8 cellular contexts compared by ENCODE assay signal in the genomic region with DNA sequence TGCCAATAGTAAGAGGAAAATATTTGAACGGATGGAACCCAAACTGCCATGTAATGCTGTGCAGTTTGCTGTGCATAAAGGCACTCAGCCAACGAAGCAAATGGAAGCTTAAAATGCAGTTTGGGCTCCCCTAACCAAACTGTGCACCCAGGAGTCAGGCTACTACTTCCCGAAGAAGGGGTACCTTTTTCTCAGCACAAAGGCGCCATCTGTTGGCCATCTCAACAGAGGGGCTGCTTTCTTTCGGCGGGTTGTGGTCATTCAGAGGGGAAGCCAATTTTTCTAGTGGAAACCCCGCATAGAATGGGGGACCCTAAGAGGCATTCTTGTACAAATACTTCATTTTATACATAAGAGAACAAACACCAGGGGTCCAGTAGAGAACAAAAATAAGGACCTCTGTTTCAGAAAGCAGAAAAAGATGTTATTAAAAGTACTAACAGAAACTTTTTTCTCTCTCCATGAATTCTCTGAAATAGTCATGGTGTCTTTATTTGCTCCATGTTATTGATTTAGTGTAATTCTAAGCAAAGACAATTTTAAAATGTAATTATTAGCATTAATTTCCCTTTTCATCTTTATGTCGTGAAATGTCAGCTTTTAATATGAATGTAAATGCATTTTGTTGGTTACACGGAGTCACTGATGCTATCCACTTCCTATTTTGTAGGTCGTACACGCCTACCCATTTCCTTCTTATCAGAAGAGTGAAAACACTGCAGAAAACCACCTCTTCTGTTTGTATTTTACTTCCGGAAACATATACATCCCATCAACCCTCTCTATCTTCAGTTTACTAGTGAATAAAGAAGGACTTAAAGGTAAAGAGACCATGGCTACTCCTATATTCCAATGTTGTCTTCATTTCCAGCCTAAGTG.
DNase-seq lines count a peak whose midpoint lies in the region; ATAC-seq, FAIRE-seq and TF ChIP-seq lines count a peak whose summit lies in the region.

No MANE protein-coding gene starts in this region.

- H3K79me2 ChIP-seq in keratinocyte (ENCODE audit: control insufficient read depth, insufficient read depth, low read length), result no peaks in the 10 kb centered on the region

- WGBS in tibial nerve, 2 donors, result 46 to 48% methylated on average over 12 of the region's 12 CpGs
- WGBS in gastroesophageal sphincter (ENCODE audit: low coverage in 1 of 2), 2 donors, result 42 to 44% methylated on average over 6 to 12 of the region's 12 CpGs

- H3K4me1 ChIP-seq in keratinocyte (ENCODE audit: control insufficient read depth, extremely low read depth, insufficient read depth, low read length) (no peaks in the 10 kb centered on the region), tibial nerve (no peaks in the 10 kb centered on the region), gastroesophageal sphincter (no peaks in the 10 kb centered on the region)

- H3K27ac ChIP-seq in keratinocyte (ENCODE audit: control insufficient read depth, insufficient read depth, low read length) (no peak overlapping the region), tibial nerve (no peak overlapping the region), gastroesophageal sphincter (no peak overlapping the region)

- dilution Hi-C loops in keratinocyte (cut with MboI; ENCODE audit: extremely low pct_ligation_motif_present, low sequenced_read_pairs), result no loop called here

- H3K4me2 ChIP-seq in keratinocyte (ENCODE audit: control insufficient read depth, extremely low read depth, insufficient read depth, low read depth, low read length), result no peak overlapping the region

- no peaks in the 10 kb centered on the region for H3K9me1 ChIP-seq in keratinocyte (ENCODE audit: control insufficient read depth, extremely low read depth, insufficient read depth, low read length)

- H3K4me3 ChIP-seq in astrocyte of the spinal cord (ENCODE audit: low read depth, low read length) (no peak overlapping the region), keratinocyte (ENCODE audit: control insufficient read depth in 2 of 3, extremely low read depth in 1 of 3, insufficient read depth in 2 of 3, low read depth in 1 of 3, low read length in 3 of 3) (no peak overlapping the region), tibial nerve (no peak overlapping the region), gastroesophageal sphincter (no peak overlapping the region)

- ATAC-seq in gastroesophageal sphincter (no peak), GM21825 (IDR thresholded peaks at IDR 0.05; ENCODE audit: unreplicated experiment) (no peak)

- no peak for TF ChIP-seq POLR2A in tibial nerve (IDR thresholded peaks at IDR 0.05)
- TF ChIP-seq POLR2A in gastroesophageal sphincter (IDR thresholded peaks at IDR 0.05), result no peak

- TF ChIP-seq EP300 in tibial nerve (IDR thresholded peaks at IDR 0.05), result no peak
- TF ChIP-seq EP300 in gastroesophageal sphincter (IDR thresholded peaks at IDR 0.05), result no peak

- no peaks in the 10 kb centered on the region for H3K36me3 ChIP-seq in keratinocyte (ENCODE audit: control insufficient read depth in 2 of 2, extremely low read depth in 1 of 2, insufficient read depth in 2 of 2, low read length in 2 of 2)
- no peaks in the 10 kb centered on the region for H3K36me3 ChIP-seq in tibial nerve
- no peaks in the 10 kb centered on the region for H3K36me3 ChIP-seq in gastroesophageal sphincter

- no peak overlapping the region for H3K9ac ChIP-seq in keratinocyte (ENCODE audit: control insufficient read depth, extremely low read depth, insufficient read depth, low read length)

- no peaks in the 10 kb centered on the region for H3K27me3 ChIP-seq in keratinocyte (ENCODE audit: control insufficient read depth, extremely low read depth, insufficient read depth, low read length)
- H3K27me3 ChIP-seq in tibial nerve, result no peaks in the 10 kb centered on the region
- H3K27me3 ChIP-seq in gastroesophageal sphincter, result no peaks in the 10 kb centered on the region

- in situ Hi-C loops in ACHN (cut with HindIII; ENCODE audit: low pct_ligation_motif_present, low pct_unique_long_range_greater_than_20kb, low sequenced_read_pairs) (no loop called here), astrocyte of the spinal cord (cut with HindIII; ENCODE audit: low sequenced_read_pairs) (no loop called here)

- no peak overlapping the region for H2AFZ ChIP-seq in keratinocyte (ENCODE audit: control insufficient read depth, low read length)

- FAIRE-seq in keratinocyte (lab: Jason Lieb, UNC), result peak; percentile 64

- TF ChIP-seq CTCF in GM12873 (IDR thresholded peaks at IDR 0.05; ENCODE audit: insufficient read depth, low read depth, low read length, missing control alignments), result peak; percentile 39
- peak; percentile 82 for TF ChIP-seq CTCF in astrocyte of the spinal cord (IDR thresholded peaks at IDR 0.05; ENCODE audit: low read depth, low read length)
- TF ChIP-seq CTCF in keratinocyte (optimal IDR thresholded peaks at IDR 0.05 in 1 of 3, IDR thresholded peaks at IDR 0.05 in 1 of 3, conservative IDR thresholded peaks at IDR 0.05 in 1 of 3; ENCODE audit: extremely low read depth in 1 of 3, insufficient read depth in 2 of 3, low read length in 3 of 3), result peak; percentile 77 to 84 (median 80)
- TF ChIP-seq CTCF in tibial nerve (IDR thresholded peaks at IDR 0.05), result peak in 4 of 5 experiments; percentile 17 to 36 (median 24)
- peak in 1 of 4 experiments; percentile 33 for TF ChIP-seq CTCF in gastroesophageal sphincter (IDR thresholded peaks at IDR 0.05)

- no peaks in the 10 kb centered on the region for H3K9me3 ChIP-seq in keratinocyte (ENCODE audit: control insufficient read depth, low read depth, low read length)
- no peaks in the 10 kb centered on the region for H3K9me3 ChIP-seq in tibial nerve
- H3K9me3 ChIP-seq in gastroesophageal sphincter, result no peaks in the 10 kb centered on the region

- peak; percentile 56 for DNase-seq in ACHN
- DNase-seq in NCI-H345 treated with DMSO at 0.1 percent for 48 hours (lab: John Stamatoyannopoulos, UW; ENCODE audit: unreplicated experiment), result peak; percentile 23
- peak; percentile 58 for DNase-seq in astrocyte of the spinal cord (ENCODE audit: low read depth, low spot score)
- no peak for DNase-seq in keratinocyte (ENCODE audit: low read depth, low spot score)
- no peak for DNase-seq in tibial nerve (ENCODE audit: low spot score in 2 of 2)

- H4K20me1 ChIP-seq in keratinocyte (ENCODE audit: control insufficient read depth, extremely low read depth, insufficient read depth, low read length), result no peaks in the 10 kb centered on the region

Comparison
In these comparisons a context has a peak if more than half of its experiments do, and no peak if none do; other contexts are left out.
1. DNase-seq: peak in ACHN (single experiment), NCI-H345 treated with DMSO at 0.1 percent for 48 hours (single experiment) and astrocyte of the spinal cord (single experiment); none in keratinocyte (single experiment) and tibial nerve (0 of 2).